In the genomic region with DNA sequence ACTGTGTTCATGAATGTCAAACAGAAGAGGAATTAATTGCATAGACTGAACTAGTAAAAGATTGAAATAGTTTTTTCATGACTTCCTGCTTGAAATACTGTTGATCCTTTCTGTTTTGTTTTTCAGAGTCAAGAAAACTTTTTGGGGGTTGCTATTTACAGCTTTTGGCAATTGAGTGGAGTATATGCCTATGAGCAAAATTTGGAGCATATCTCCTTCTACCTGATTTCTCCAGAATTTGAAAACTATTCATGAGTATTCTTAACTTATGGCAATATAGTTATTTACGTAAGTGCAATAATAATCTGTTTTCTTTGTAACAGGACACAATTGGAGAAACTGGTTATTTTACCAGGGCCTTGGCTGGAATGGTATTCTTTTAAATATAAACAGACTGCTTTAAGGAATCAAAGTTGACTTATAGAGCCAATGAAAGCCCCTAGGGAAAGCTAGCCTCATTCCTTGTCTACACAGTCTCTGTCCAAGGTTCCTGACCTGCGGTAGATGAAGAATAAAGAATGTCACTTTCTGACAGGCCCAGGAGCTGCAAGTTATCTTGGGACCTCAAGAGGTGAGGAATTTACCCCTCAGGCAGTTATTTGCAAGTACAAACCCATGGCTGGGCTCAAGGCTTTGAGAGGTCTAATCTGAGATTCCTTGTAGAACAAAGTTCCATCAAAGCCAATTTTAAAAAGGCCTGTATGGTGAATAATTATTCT, we compare ENCODE assay signal across 19 cellular contexts.
A peak's percentile ranks its signal among the peaks of the same experiment; 100 is the strongest.
DNase-seq lines count a peak whose midpoint lies in the region; ATAC-seq and TF ChIP-seq lines count a peak whose summit lies in the region.
"Had no signal": no experiment of that assay in that cellular context is flagged by ENCODE, and none has a peak within 500 bp of the region (broad histone marks: within the 10 kb centered on the region; RNA-seq: fewer than 3 reads in every experiment).

No MANE protein-coding gene starts in this region.

- ATAC-seq in WTC11 (no peak), left lobe of liver (no peak)
- ATAC-seq: CD8-positive, alpha-beta T cell had no signal

- no peak overlapping the region for H3K56ac ChIP-seq in mesendoderm (ENCODE audit: low read length)

- H3K9me3 ChIP-seq in Caco-2 (peaks cover 4% of the 10 kb centered on the region; the same call in 1 of the 2 replicates), Karpas-422 (ENCODE audit: low read length) (no peaks in the 10 kb centered on the region)

- H3K18ac ChIP-seq in mesendoderm (ENCODE audit: low read length), result no peak overlapping the region

- no peak overlapping the region for H3K9ac ChIP-seq in Karpas-422 (ENCODE audit: low read length)
- H3K9ac ChIP-seq in mesendoderm (ENCODE audit: low read length), result no peak overlapping the region
- H3K9ac ChIP-seq: BLaER1 treated with 17β-estradiol and CSF1 and Interleukin-3, amounts not matched to agents 10 nM and 100 nM; GM23248 had no signal

- H2BK120ac ChIP-seq in mesendoderm (ENCODE audit: low read depth, low read length), result no peak overlapping the region

- WGBS in mesendoderm (ENCODE audit: extremely low coverage, insufficient coverage, low lambda C conversion rate), result no CpG with 5 or more reads among the region's 2 CpGs

- no peak overlapping the region for H3K4me3 Mint-ChIP-seq in Caco-2 (ENCODE audit: unreplicated experiment)
- no peak overlapping the region for H3K4me3 Mint-ChIP-seq in WTC11
- H3K4me3 Mint-ChIP-seq: CD8-positive, alpha-beta T cell; HFFc6 had no signal

- H3K27me3 ChIP-seq in Caco-2 (replicated peaks; ENCODE audit: control insufficient read depth, insufficient read depth, low read length) (no peaks in the 10 kb centered on the region), Karpas-422 (ENCODE audit: low read length) (no peaks in the 10 kb centered on the region), mesendoderm (ENCODE audit: insufficient read depth, low read length, poor library complexity) (no peaks in the 10 kb centered on the region)
- H3K27me3 ChIP-seq: BLaER1 treated with 17β-estradiol and CSF1 and Interleukin-3, amounts not matched to agents 10 nM and 100 nM had no signal

- H2AK5ac ChIP-seq in mesendoderm (ENCODE audit: low read length), result no peak overlapping the region

- no peaks in the 10 kb centered on the region for H3K36me3 ChIP-seq in Caco-2 (ENCODE audit: control insufficient read depth, insufficient read depth, low read length)
- H3K36me3 ChIP-seq in Karpas-422 (ENCODE audit: insufficient read depth, low read length), result no peaks in the 10 kb centered on the region
- H3K36me3 ChIP-seq in mesendoderm (ENCODE audit: control insufficient read depth, insufficient read depth, low read length), result no peaks in the 10 kb centered on the region

- peaks cover 34% of the 10 kb centered on the region for H3K4me1 ChIP-seq in Caco-2
- H3K4me1 ChIP-seq in Karpas-422 (ENCODE audit: low read length), result peaks cover 3% of the 10 kb centered on the region; the same call in 1 of the 2 replicates
- H3K4me1 ChIP-seq in mesendoderm (ENCODE audit: control insufficient read depth, low read depth, low read length), result no peaks in the 10 kb centered on the region

- H3K36me3 Mint-ChIP-seq in Caco-2 (ENCODE audit: insufficient read depth, unreplicated experiment) (no peaks in the 10 kb centered on the region), WTC11 (peaks cover 49% of the 10 kb centered on the region)
- H3K36me3 Mint-ChIP-seq: CD8-positive, alpha-beta T cell had no signal

- BruUV-seq in Caco-2 (replicated peaks; lab: Mats Ljungman, UMichigan), result no TSS peak

- H4K8ac ChIP-seq in mesendoderm (ENCODE audit: low read depth, low read length), result no peak overlapping the region

- H3K4me1 Mint-ChIP-seq in Caco-2 (ENCODE audit: low read depth, unreplicated experiment) (peaks cover 11% of the 10 kb centered on the region), WTC11 (peaks cover 13% of the 10 kb centered on the region)

- H3K27ac ChIP-seq in Karpas-422 (ENCODE audit: low read length) (no peak overlapping the region), mesendoderm (ENCODE audit: low read depth, low read length) (no peak overlapping the region)
- H3K27ac ChIP-seq: BLaER1 treated with 17β-estradiol and CSF1 and Interleukin-3, amounts not matched to agents 10 nM and 100 nM; GM23248 had no signal

- CTCF ChIA-PET in Caco-2 (lab: Charles Lee) (no interaction called here), WTC11 (lab: Charles Lee) (no interaction called here)

- TF ChIP-seq CTCF in Caco-2 (IDR thresholded peaks at IDR 0.05; ENCODE audit: insufficient read depth in 1 of 2, low read depth in 1 of 2, low read length in 1 of 2, severe bottlenecking in 1 of 2, unreplicated experiment in 1 of 2) (no peak), WTC11 (IDR thresholded peaks at IDR 0.05) (no peak)

- DNase-seq in Caco-2, result peak; percentile 52 to 67
- DNase-seq in Karpas-422, result peak; percentile 12
- DNase-seq in amniotic epithelial cell (ENCODE audit: low read depth), result peak; percentile 8
- DNase-seq in mesendoderm, result peak; percentile 64
- no peak for DNase-seq in Kasumi-1 (lab: John Stamatoyannopoulos, UW)
- DNase-seq in WTC11 (ENCODE audit: low spot score), result no peak
- no peak for DNase-seq in left lobe of liver (ENCODE audit: low spot score)
- no peak for DNase-seq in SHP77 (lab: John Stamatoyannopoulos, UW)
- DNase-seq: 8988T; CD8-positive, alpha-beta T cell; DMS 273 treated with DMSO at 0.1 percent for 48 hours; DMS53; DND-41; EL; GM23248; HCEC 1CT; HFFc6; IMR-90 had no signal

- no peak overlapping the region for H2BK5ac ChIP-seq in mesendoderm (ENCODE audit: low read length)

- no peak overlapping the region for H3K23ac ChIP-seq in mesendoderm (ENCODE audit: low read length)

- H4K5ac ChIP-seq in mesendoderm (ENCODE audit: low read length), result no peak overlapping the region

- H3K27ac Mint-ChIP-seq in Caco-2 (ENCODE audit: unreplicated experiment) (peak overlapping the region; percentile 42), WTC11 (no peak overlapping the region)
- H3K27ac Mint-ChIP-seq: CD8-positive, alpha-beta T cell; HFFc6 had no signal

- H3K79me2 ChIP-seq in Karpas-422 (ENCODE audit: low read length) (no peaks in the 10 kb centered on the region), mesendoderm (ENCODE audit: control insufficient read depth, insufficient read depth, low read length) (no peaks in the 10 kb centered on the region)

- intact Hi-C loops in Caco-2 (cut with micrococcal nuclease; ENCODE audit: unreplicated experiment), result loop anchor here (2.0 kb wide), 1 partner anchor 18 kb away; no protein-coding TSS in a partner anchor

- no peaks in the 10 kb centered on the region for H3K79me1 ChIP-seq in mesendoderm (ENCODE audit: low read length)

- no peaks in the 10 kb centered on the region for H3K9me2 ChIP-seq in Karpas-422 (replicated peaks; ENCODE audit: insufficient read depth, low read length)

- no peak overlapping the region for H3K4me3 ChIP-seq in Caco-2 (ENCODE audit: low read depth, low read length)
- no peak overlapping the region for H3K4me3 ChIP-seq in Karpas-422 (ENCODE audit: low read length)
- H3K4me3 ChIP-seq in mesendoderm (ENCODE audit: low read length), result no peak overlapping the region
- H3K4me3 ChIP-seq: BLaER1 treated with 17β-estradiol and CSF1 and Interleukin-3, amounts not matched to agents 10 nM and 100 nM; GM23248 had no signal

- H4K20me1 ChIP-seq in Karpas-422 (ENCODE audit: insufficient read depth, low read depth, low read length), result no peaks in the 10 kb centered on the region
- H4K20me1 ChIP-seq: BLaER1 treated with 17β-estradiol and CSF1 and Interleukin-3, amounts not matched to agents 10 nM and 100 nM had no signal

- H3K27me3 Mint-ChIP-seq in Caco-2 (ENCODE audit: insufficient read depth, unreplicated experiment) (no peaks in the 10 kb centered on the region), WTC11 (ENCODE audit: low read depth) (peaks cover 3% of the 10 kb centered on the region; the same call in 1 of the 2 replicates)

- H2AFZ ChIP-seq in Karpas-422 (ENCODE audit: low read length), result no peak overlapping the region
- H2AFZ ChIP-seq: GM23248 had no signal

- H3K9me3 Mint-ChIP-seq in Caco-2 (ENCODE audit: unreplicated experiment) (peaks cover 27% of the 10 kb centered on the region), WTC11 (peaks cover 65% of the 10 kb centered on the region)

- no peak overlapping the region for H2BK15ac ChIP-seq in mesendoderm (replicated peaks; ENCODE audit: low read depth)

- H3K4me2 ChIP-seq in Karpas-422 (ENCODE audit: low read depth, low read length, poor library complexity, severe bottlenecking) (no peak overlapping the region), mesendoderm (ENCODE audit: low read length) (no peak overlapping the region)
- H3K4me2 ChIP-seq: BLaER1 treated with 17β-estradiol and CSF1 and Interleukin-3, amounts not matched to agents 10 nM and 100 nM had no signal

- no peak overlapping the region for H3K4ac ChIP-seq in mesendoderm (ENCODE audit: low read depth, low read length)

- POLR2A ChIA-PET in Caco-2 (lab: Charles Lee) (no interaction called here), WTC11 (lab: Charles Lee) (no interaction called here)

TF ChIP-seq in WTC11, 78 proteins besides CTCF, POLR2A, EP300 and RAD21 (continues in another document):
- TF ChIP-seq IRF2 (CRISPR knock-in tag; IDR thresholded peaks at IDR 0.05; ENCODE audit: borderline replicate concordance, low read depth) (no peak), GRHL2 (CRISPR knock-in tag; IDR thresholded peaks at IDR 0.05; ENCODE audit: insufficient replicate concordance, severe bottlenecking) (no peak), TCF7 (CRISPR knock-in tag; IDR thresholded peaks at IDR 0.05; ENCODE audit: low read depth) (no peak), SMAD4 (CRISPR knock-in tag; IDR thresholded peaks at IDR 0.05) (no peak), SP1 (CRISPR knock-in tag; conservative IDR thresholded peaks at IDR 0.05) (no peak), MYBL2 (CRISPR knock-in tag; IDR thresholded peaks at IDR 0.05) (no peak), ZNF121 (CRISPR knock-in tag; IDR thresholded peaks at IDR 0.05) (no peak), ZNF671 (CRISPR knock-in tag; IDR thresholded peaks at IDR 0.05) (no peak)
- TF ChIP-seq, protein P1, sequence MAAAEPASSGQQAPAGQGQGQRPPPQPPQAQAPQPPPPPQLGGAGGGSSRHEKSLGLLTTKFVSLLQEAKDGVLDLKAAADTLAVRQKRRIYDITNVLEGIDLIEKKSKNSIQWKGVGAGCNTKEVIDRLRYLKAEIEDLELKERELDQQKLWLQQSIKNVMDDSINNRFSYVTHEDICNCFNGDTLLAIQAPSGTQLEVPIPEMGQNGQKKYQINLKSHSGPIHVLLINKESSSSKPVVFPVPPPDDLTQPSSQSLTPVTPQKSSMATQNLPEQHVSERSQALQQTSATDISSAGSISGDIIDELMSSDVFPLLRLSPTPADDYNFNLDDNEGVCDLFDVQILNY (CRISPR knock-in tag; IDR thresholded peaks at IDR 0.05), result no peak

Comparison
In these comparisons a context has a peak if more than half of its experiments do, and no peak if none do; other contexts are left out.
1. DNase-seq: peak in Caco-2 (2 of 2), Karpas-422 (single experiment), amniotic epithelial cell (single experiment) and mesendoderm (single experiment); none in Kasumi-1 (0 of 2), WTC11 (single experiment), left lobe of liver (single experiment) and SHP77 (0 of 2).